13 cellular contexts compared by ENCODE assay signal in the genomic region with DNA sequence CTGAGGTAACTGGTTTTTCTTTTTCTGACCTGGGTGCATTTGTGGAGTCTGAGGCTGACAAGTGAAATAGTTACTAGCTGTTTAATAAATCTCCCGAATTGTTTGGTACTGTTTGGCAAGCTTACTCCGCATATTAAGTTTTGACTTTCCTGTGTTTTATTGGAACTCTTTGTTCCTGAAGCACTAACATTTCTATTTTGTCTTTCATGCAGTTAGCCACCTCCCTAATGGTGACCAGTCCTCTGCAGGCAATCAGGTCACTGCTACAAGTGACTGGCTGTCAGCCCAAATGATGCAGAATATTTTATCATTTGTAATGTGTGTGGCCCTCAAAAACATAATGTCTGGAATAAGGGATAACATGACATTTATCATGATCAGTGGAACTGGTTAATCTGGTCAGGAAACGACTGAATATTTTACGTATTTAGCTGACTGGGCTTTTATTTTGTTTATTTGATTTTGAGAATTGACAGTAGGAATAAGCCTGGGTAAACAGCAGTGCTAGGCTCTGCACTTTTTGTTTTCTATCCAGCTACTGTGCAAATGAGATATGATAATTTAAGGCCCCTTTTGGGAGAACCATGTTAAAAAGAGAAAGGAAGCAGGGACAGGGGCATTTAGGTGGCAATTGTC.
"Had no signal": no experiment of that assay in that cellular context is flagged by ENCODE, and none has a peak within 500 bp of the region (broad histone marks: within the 10 kb centered on the region; RNA-seq: fewer than 3 reads in every experiment).

No MANE protein-coding gene starts in this region.

- H2AFZ ChIP-seq: neural progenitor cell had no signal

- H3K4me1 ChIP-seq: foreskin keratinocyte, neural progenitor cell had no signal

- H3K9ac ChIP-seq: neural progenitor cell had no signal

- H3K36me3 ChIP-seq: left lung, neural progenitor cell, stomach, thyroid gland had no signal

- ATAC-seq: body of pancreas, foreskin keratinocyte, left lung, T-cell had no signal

- H3K4me3 ChIP-seq: body of pancreas, left lung, neural progenitor cell, stomach, thyroid gland had no signal

- H3K4me2 ChIP-seq: neural progenitor cell had no signal

- H3K27ac ChIP-seq: body of pancreas, foreskin keratinocyte, left lung, neural progenitor cell, stomach, thyroid gland had no signal

- FAIRE-seq: islet of Langerhans, small intestine had no signal

- H3K9me3 ChIP-seq: body of pancreas, left lung, stomach, thyroid gland had no signal

- DNase-seq: activated CD4-positive, alpha-beta T cell treated with anti-CD3 and anti-CD28 coated beads, Interleukin-2, amount 10 ng/mL, durations not matched to agents 24 days and 14 days; activated CD8-positive, alpha-beta memory T cell treated with anti-CD3 and anti-CD28 coated beads for 24 hours; activated effector memory CD4-positive, alpha-beta T cell treated with Interleukin-2 at 50 U/mL for 16 hours; amniotic stem cell; body of pancreas; foreskin keratinocyte; left lung; small intestine; stomach; T-cell; thyroid gland had no signal

- H3K27me3 ChIP-seq: body of pancreas, foreskin keratinocyte, left lung, neural progenitor cell, stomach, thyroid gland had no signal
